Comparison of ENCODE assay signal across 2 cellular contexts in genomic region chr6:3170676-3171075, GRCh38. TPM values are rescaled to one million over a fixed set of nuclear protein-coding genes. Genes with fewer than 3 reads are reported as not detected.
"Had no signal": no experiment of that assay in that cellular context is flagged by ENCODE, and none has a peak within 500 bp of the region (broad histone marks: within the 10 kb centered on the region; RNA-seq: fewer than 3 reads in every experiment).

No MANE protein-coding gene starts in this region.

RNA-seq across cellular contexts. Expression of gene TUBB2B, which starts 56.8 kb away (rescaled TPM):
- total RNA-seq: naive thymus-derived CD8-positive, alpha-beta T cell; natural killer cell treated with Interleukin-12 subunit alpha and Interleukin-12 subunit beta and Interleukin-15 and Interleukin-18, amount 100 ng/mL, for 72 hours had no signal
